8 cellular contexts compared by ENCODE assay signal in the genomic region with DNA sequence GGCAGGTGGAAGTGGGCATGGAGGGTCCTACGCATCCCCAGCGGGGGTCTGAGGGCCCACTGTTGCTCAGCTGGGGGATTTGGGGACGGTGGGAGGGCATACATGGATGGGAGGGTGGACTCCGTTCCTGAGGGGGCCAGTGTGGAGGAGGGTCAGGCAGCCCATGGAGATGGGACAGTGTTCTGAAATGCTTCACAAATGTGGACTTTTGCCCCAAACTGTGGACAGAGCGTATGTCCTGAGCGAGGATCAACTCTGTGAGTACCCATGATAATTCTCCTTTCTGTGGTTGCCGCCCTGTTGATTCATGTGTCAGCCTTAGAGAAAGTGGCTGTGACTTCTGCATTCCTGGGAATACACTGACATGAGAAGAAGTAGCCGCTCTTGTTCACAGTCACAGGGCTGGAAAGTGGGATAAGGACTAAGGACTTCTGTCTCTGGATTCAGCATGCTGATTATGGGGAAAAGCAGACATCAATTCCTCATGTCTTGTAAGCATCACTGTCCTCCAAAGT. TPM values are rescaled to one million over a fixed set of nuclear protein-coding genes. Genes with fewer than 3 reads are reported as not detected.
A peak's percentile ranks its signal among the peaks of the same experiment; 100 is the strongest.
DNase-seq lines count a peak whose midpoint lies in the region; ATAC-seq, FAIRE-seq and TF ChIP-seq lines count a peak whose summit lies in the region.

No MANE protein-coding gene starts in this region.

- H4K20me1 ChIP-seq in HepG2 (ENCODE audit: insufficient read depth, low read length), result peaks cover 60% of the 10 kb centered on the region

- H3K36me3 ChIP-seq in adipocyte (ENCODE audit: control insufficient read depth, insufficient read depth, low read length, severe bottlenecking) (peaks cover 20% of the 10 kb centered on the region), HepG2 (replicated peaks in 1 of 2; ENCODE audit: control insufficient read depth in 1 of 2, insufficient read depth in 2 of 2, low read length in 2 of 2) (peaks cover 12 to 32% of the 10 kb centered on the region in 2 experiments), thymus (ENCODE audit: control insufficient read depth, insufficient read depth) (peaks cover 3% of the 10 kb centered on the region)

- H3K9me3 ChIP-seq in adipocyte (ENCODE audit: control insufficient read depth, low read length) (no peaks in the 10 kb centered on the region), HepG2 (ENCODE audit: low read length) (no peaks in the 10 kb centered on the region), thymus (ENCODE audit: control insufficient read depth) (no peaks in the 10 kb centered on the region)

- intact Hi-C loops in activated CD4-positive, alpha-beta T cell treated with anti-CD3 and anti-CD28 coated beads, Interleukin-2, amount 10 ng/mL, durations not matched to agents 24 days and 14 days (cut with micrococcal nuclease), result no loop called here
- intact Hi-C loops in HepG2 (cut with micrococcal nuclease; ENCODE audit: unreplicated experiment), result no loop called here

- in situ Hi-C loops in HepG2 (cut with HindIII; ENCODE audit: extremely low pct_ligation_motif_present, low pct_unique_long_range_greater_than_20kb), result no loop called here

- no peaks in the 10 kb centered on the region for H3K27me3 ChIP-seq in adipocyte (replicated peaks; ENCODE audit: control insufficient read depth, insufficient read depth, low read length)
- H3K27me3 ChIP-seq in HepG2 (ENCODE audit: control insufficient read depth in 1 of 2, insufficient read depth in 2 of 2, low read length in 2 of 2), result no peaks in the 10 kb centered on the region
- no peaks in the 10 kb centered on the region for H3K27me3 ChIP-seq in thymus (ENCODE audit: control insufficient read depth, insufficient read depth)

- no peak for TF ChIP-seq CTCF in HepG2 (CRISPR knock-in tag; IDR thresholded peaks at IDR 0.05)

- peaks cover 4% of the 10 kb centered on the region for H3K9me3 Mint-ChIP-seq in activated CD4-positive, alpha-beta T cell treated with anti-CD3 and anti-CD28 coated beads, Interleukin-2, amount 10 ng/mL, durations not matched to agents 24 days and 14 days

- POLR2A ChIA-PET in HepG2 (lab: Yijun Ruan, JAX), result interaction anchor here (1.0 to 1.8 kb wide), 6 partner anchors 11 to 50 kb away, joined by 3 to 10 read pairs (median 4); a partner anchor contains a TSS

- peaks cover 39% of the 10 kb centered on the region for H3K4me1 ChIP-seq in adipocyte (ENCODE audit: control insufficient read depth, insufficient read depth, low read length)
- peaks cover 73% of the 10 kb centered on the region for H3K4me1 ChIP-seq in HepG2 (ENCODE audit: insufficient read depth, low read length)
- H3K4me1 ChIP-seq in thymus (ENCODE audit: control insufficient read depth, insufficient read depth, low read length), result peaks cover 37% of the 10 kb centered on the region

- peaks cover 91% of the 10 kb centered on the region for H3K79me2 ChIP-seq in HepG2 (ENCODE audit: insufficient read depth, low read length)

- peak; percentile 91 for ATAC-seq in HepG2
- ATAC-seq in GM18873 (IDR thresholded peaks at IDR 0.05; ENCODE audit: low FRiP score, unreplicated experiment), result no peak

- CTCF ChIA-PET in HepG2 (lab: Yijun Ruan, JAX; ENCODE audit: low intra/inter-chr PET ratio, low total read pairs), result no interaction called here

- peaks cover 52% of the 10 kb centered on the region for H3K36me3 Mint-ChIP-seq in activated CD4-positive, alpha-beta T cell treated with anti-CD3 and anti-CD28 coated beads, Interleukin-2, amount 10 ng/mL, durations not matched to agents 24 days and 14 days (ENCODE audit: low read depth)

- DNase-seq in activated CD4-positive, alpha-beta T cell treated with anti-CD3 and anti-CD28 coated beads, Interleukin-2, amount 10 ng/mL, durations not matched to agents 24 days and 14 days, result no peak
- no peak for DNase-seq in activated CD4-positive, alpha-beta T cell treated with anti-CD3 and anti-CD28 coated beads, Interleukin-2, amount 50 U/mL, for 1 hour
- DNase-seq in adipocyte (ENCODE audit: low read depth) (no peak), HepG2 (ENCODE audit: low spot score) (peak; percentile 90), NCI-H524 treated with DMSO at 0.1 percent for 48 hours (lab: John Stamatoyannopoulos, UW) (no peak), ureter (ENCODE audit: low spot score) (no peak)

- no peak for TF ChIP-seq RAD21 in HepG2 (CRISPR knock-in tag; IDR thresholded peaks at IDR 0.05)

- peak overlapping the region; percentile 72 for H3K4me2 ChIP-seq in HepG2 (ENCODE audit: low read depth, low read length)

- H3K4me3 ChIP-seq in adipocyte (ENCODE audit: low read length), result peak overlapping the region; percentile 66
- H3K4me3 ChIP-seq in HepG2 (replicated peaks in 1 of 3; ENCODE audit: insufficient read depth in 1 of 3, low read depth in 2 of 3, low read length in 3 of 3), result peak overlapping the region in 1 of 3 experiments; percentile 39; a peak in 1 of 6 replicates
- no peak overlapping the region for H3K4me3 ChIP-seq in thymus (ENCODE audit: low read length)

- no peak overlapping the region for H2AFZ ChIP-seq in HepG2 (ENCODE audit: low read length)

- peak in 1 of 2 experiments; percentile 61; a peak in 1 of 4 replicates for TF ChIP-seq EP300 in HepG2 (IDR thresholded peaks at IDR 0.05; ENCODE audit: low read depth in 2 of 2, low read length in 2 of 2)
- peak; percentile 53; the same call in 1 of the 2 replicates for TF ChIP-seq EP300 in HepG2 (CRISPR knock-in tag; IDR thresholded peaks at IDR 0.05; ENCODE audit: borderline replicate concordance)

- FAIRE-seq in HepG2 (lab: Jason Lieb, UNC), result peak; percentile 90

- peak overlapping the region; percentile 78 for H3K27ac ChIP-seq in HepG2 (ENCODE audit: extremely low read length, insufficient read depth, low read length)
- peak overlapping the region; percentile 72 for H3K27ac ChIP-seq in thymus (ENCODE audit: low read depth)

- no peak for TF ChIP-seq POLR2A in HepG2 (IDR thresholded peaks at IDR 0.05; ENCODE audit: insufficient read depth in 1 of 2, low read depth in 2 of 2, low read length in 2 of 2)

- H3K27me3 Mint-ChIP-seq in activated CD4-positive, alpha-beta T cell treated with anti-CD3 and anti-CD28 coated beads, Interleukin-2, amount 10 ng/mL, durations not matched to agents 24 days and 14 days, result no peaks in the 10 kb centered on the region

- H3K4me1 Mint-ChIP-seq in activated CD4-positive, alpha-beta T cell treated with anti-CD3 and anti-CD28 coated beads, Interleukin-2, amount 10 ng/mL, durations not matched to agents 24 days and 14 days, result peaks cover 60% of the 10 kb centered on the region

- 6% methylated on average over 5 of the region's 8 CpGs for WGBS in HepG2 (ENCODE audit: low lambda C conversion rate)
- 53% methylated on average over 8 of the region's 8 CpGs for WGBS in thymus

- BruUV-seq in HepG2 (replicated peaks; lab: Mats Ljungman, UMichigan), result no TSS peak

- H3K27ac Mint-ChIP-seq in activated CD4-positive, alpha-beta T cell treated with anti-CD3 and anti-CD28 coated beads, Interleukin-2, amount 10 ng/mL, durations not matched to agents 24 days and 14 days, result peak overlapping the region; percentile 95

- H3K9ac ChIP-seq in adipocyte (ENCODE audit: low read length) (peak overlapping the region; percentile 80), HepG2 (ENCODE audit: insufficient read depth, low read depth, low read length) (peak overlapping the region; percentile 53)

- peak overlapping the region; percentile 86 for H3K4me3 Mint-ChIP-seq in activated CD4-positive, alpha-beta T cell treated with anti-CD3 and anti-CD28 coated beads, Interleukin-2, amount 10 ng/mL, durations not matched to agents 24 days and 14 days

TF ChIP-seq in HepG2, 621 proteins besides CTCF, POLR2A, EP300 and RAD21 (continues in another document):
- TF ChIP-seq HOXA3 (CRISPR knock-in tag; IDR thresholded peaks at IDR 0.05) (peak; percentile 41; the same call in 1 of the 2 replicates), NR3C1 (CRISPR knock-in tag; IDR thresholded peaks at IDR 0.05) (no peak)

RNA-seq across cellular contexts. Expression of a gene that starts 33.4 kb away (rescaled TPM):
- 59.9 and 61.6 TPM in 2 replicates for total RNA-seq in activated CD4-positive, alpha-beta T cell treated with anti-CD3 and anti-CD28 coated beads, Interleukin-2, amount 10 ng/mL, durations not matched to agents 24 days and 14 days
- total RNA-seq in HepG2 (2016; rRNA removed; fragmentation: Illumina TruSeq; extraction: Trizol), result 8.6 and 10.0 TPM in 2 replicates
- total RNA-seq in HepG2 (2016; cell fraction: cytosol; rRNA removed; fragmentation: Illumina TruSeq; extraction: Trizol; ENCODE audit: low read depth), result 5.9 and 6.9 TPM in 2 replicates
- 8.6 and 9.2 TPM in 2 replicates for total RNA-seq in HepG2 (2016; cell fraction: insoluble cytoplasmic fraction; rRNA removed; fragmentation: Illumina TruSeq; extraction: Trizol)
- 6.1 and 6.5 TPM in 2 replicates for total RNA-seq in HepG2 (2016; cell fraction: membrane; rRNA removed; fragmentation: Illumina TruSeq; extraction: Trizol)
- 15.6 and 16.8 TPM in 2 replicates for total RNA-seq in HepG2 (2016; cell fraction: nucleus; rRNA removed; fragmentation: Illumina TruSeq; extraction: Trizol)
- polyA plus RNA-seq in HepG2 (2011; rRNA removed), result 56.3 and 59.1 TPM in 2 replicates
- 15.3 and 17.1 TPM in 2 replicates for polyA plus RNA-seq in HepG2 (2011; cell fraction: cytosol; rRNA removed)
- 92.6 and 110 TPM in 2 replicates for polyA plus RNA-seq in HepG2 (2011; cell fraction: nucleus; rRNA removed)
- 27.7 and 30.7 TPM in 2 replicates for polyA plus RNA-seq in HepG2 (2012)
- polyA plus RNA-seq in HepG2 (2016; cell fraction: cytosol; fragmentation: Illumina TruSeq; extraction: Trizol; ENCODE audit: low read depth), result 0.69 and 1.4 TPM in 2 replicates
- 9.8 and 12.0 TPM in 2 replicates for polyA plus RNA-seq in HepG2 (2016; cell fraction: insoluble cytoplasmic fraction; fragmentation: Illumina TruSeq; extraction: Trizol; ENCODE audit: low read depth)
- polyA plus RNA-seq in HepG2 (2016; cell fraction: membrane; fragmentation: Illumina TruSeq; extraction: Trizol; ENCODE audit: low read depth), result 2.7 and 3.7 TPM in 2 replicates
- polyA plus RNA-seq in HepG2 (2016; cell fraction: nucleus; fragmentation: Illumina TruSeq; extraction: Trizol; ENCODE audit: insufficient read depth, low read depth), result 25.8 and 26.1 TPM in 2 replicates
- polyA minus RNA-seq in HepG2 (2011; rRNA and poly(A)+ RNA removed; ENCODE audit: low replicate concordance), result 37.4 and 65.9 TPM in 2 replicates
- polyA minus RNA-seq in HepG2 (2011; cell fraction: cytosol; rRNA and poly(A)+ RNA removed), result 17.8 and 26.2 TPM in 2 replicates
- polyA minus RNA-seq in HepG2 (2011; cell fraction: nucleus; rRNA and poly(A)+ RNA removed), result 43.8 and 50.1 TPM in 2 replicates
- polyA plus RNA-seq in thymus, result 21.6 TPM
- total RNA-seq in ureter, result 124 TPM
